In genomic region chr5:173144200-173145176, GRCh38 we compare ENCODE assay signal across 8 cellular contexts.
DNase-seq lines count a peak whose midpoint lies in the region; ATAC-seq lines count a peak whose summit lies in the region.

BNIP1 (plus strand) TSS chr5:173144531; CDS start chr5:173144546, 15 bp downstream.

- peaks cover 9% of the 10 kb centered on the region for H3K4me1 Mint-ChIP-seq in central memory CD8-positive, alpha-beta T cell

- no peaks in the 10 kb centered on the region for H3K27me3 Mint-ChIP-seq in central memory CD8-positive, alpha-beta T cell

- DNase-seq in AG20443 (ENCODE audit: low spot score) (peak; percentile 98), NCI-H446 (lab: John Stamatoyannopoulos, UW) (peak; percentile 86 to 94), iris pigment epithelial cell (ENCODE audit: low read depth) (peak; percentile 95)
- DNase-seq in activated CD4-positive, CD25-positive, alpha-beta regulatory T cell treated with anti-CD3 and anti-CD28 coated beads, Interleukin-2, amount 50 U/mL, for 16 hours (ENCODE audit: low read depth, low spot score): peak; percentile 98
- DNase-seq in central memory CD8-positive, alpha-beta T cell (ENCODE audit: low spot score in 2 of 2): peak; percentile 91 to 96
- peak; percentile 92 to 96 for DNase-seq in stimulated activated CD4-positive, alpha-beta T cell treated with anti-CD3 and anti-CD28 coated beads, Interleukin-12 subunit alpha, Interleukin-12 subunit beta, amount 100 ng/mL, for 24 hours (ENCODE audit: low read depth in 2 of 2)

- H3K36me3 Mint-ChIP-seq in central memory CD8-positive, alpha-beta T cell (ENCODE audit: insufficient read depth): peaks cover 21% of the 10 kb centered on the region

- no peaks in the 10 kb centered on the region for H3K9me3 Mint-ChIP-seq in central memory CD8-positive, alpha-beta T cell

- H3K27ac Mint-ChIP-seq in central memory CD8-positive, alpha-beta T cell (ENCODE audit: low read depth): peak within 1 kb of the TSS; percentile 98

- ATAC-seq in GM19035 (IDR thresholded peaks at IDR 0.05; ENCODE audit: unreplicated experiment): peak; percentile 92
- peak; percentile 94 for ATAC-seq in HG03354 (IDR thresholded peaks at IDR 0.05; ENCODE audit: poor library complexity, severe bottlenecking, unreplicated experiment)
- peak; percentile 90 for ATAC-seq in central memory CD8-positive, alpha-beta T cell (replicated peaks; ENCODE audit: extremely low read depth, poor library complexity, severe bottlenecking)

- H3K4me3 Mint-ChIP-seq in central memory CD8-positive, alpha-beta T cell: peak within 1 kb of the TSS; percentile 100

Comparison
In these comparisons a context has a peak if more than half of its experiments do, and no peak if none do; other contexts are left out.
1. Peak in every context shown above with its lines: DNase-seq and ATAC-seq.